In genomic region chr19:56477429-56478338, GRCh38 we compare ENCODE assay signal across 8 cellular contexts. TPM values are rescaled to one million over a fixed set of nuclear protein-coding genes. Genes with fewer than 3 reads are reported as not detected.
DNase-seq lines count a peak whose midpoint lies in the region; ATAC-seq and TF ChIP-seq lines count a peak whose summit lies in the region.

No MANE protein-coding gene starts in this region.

- no peaks in the 10 kb centered on the region for H3K4me1 Mint-ChIP-seq in Calu3 (ENCODE audit: low read depth, unreplicated experiment)

- intact Hi-C loops in right lobe of liver (cut with DNase I) = no loop called here
- intact Hi-C loops in Calu3 (cut with micrococcal nuclease; ENCODE audit: unreplicated experiment) = no loop called here

- no peaks in the 10 kb centered on the region for H3K27me3 Mint-ChIP-seq in Calu3 (ENCODE audit: unreplicated experiment)

- no peak overlapping the region for H3K4me3 Mint-ChIP-seq in Calu3 (ENCODE audit: low read depth, unreplicated experiment)

- peaks cover 0 to under 1% (median 0%) of the 10 kb centered on the region in 4 donors for H3K36me3 ChIP-seq in right lobe of liver

- H3K36me3 Mint-ChIP-seq in Calu3 (ENCODE audit: insufficient read depth, unreplicated experiment) = no peaks in the 10 kb centered on the region

- H3K9me3 Mint-ChIP-seq in Calu3 (ENCODE audit: low read depth, unreplicated experiment) = peaks cover 35% of the 10 kb centered on the region

- TF ChIP-seq POLR2A in right lobe of liver (IDR thresholded peaks at IDR 0.05) = no peak

- TF ChIP-seq CTCF in LNCaP clone FGC (IDR thresholded peaks at IDR 0.05; ENCODE audit: control insufficient read depth, extremely low read depth, insufficient read depth) (no peak), right lobe of liver (IDR thresholded peaks at IDR 0.05) (no peak), Calu3 (IDR thresholded peaks at IDR 0.05; ENCODE audit: unreplicated experiment) (no peak)

- peak; percentile 97 for DNase-seq in AG08396 (ENCODE audit: low spot score)
- DNase-seq in LNCaP clone FGC (ENCODE audit: low read depth) = peak; percentile 90
- peak; percentile 2 to 36 for DNase-seq in activated CD4-positive, alpha-beta T cell treated with anti-CD3 and anti-CD28 coated beads, Interleukin-2, amount 50 U/mL, for 24 hours (ENCODE audit: low read depth in 1 of 2, low spot score in 1 of 2)
- peak; percentile 86 for DNase-seq in ecto neural progenitor cell (ENCODE audit: low spot score)
- peak; percentile 81 to 93 (median 87) for DNase-seq in right lobe of liver
- DNase-seq in stimulated activated CD4-positive, alpha-beta T cell treated with anti-CD3 and anti-CD28 coated beads, Interleukin-4, amount 100 ng/mL, for 4 hours = peak; percentile 53 to 70
- DNase-seq in Calu3 = no peak

- peaks cover 0 to 18% (median under 1%) of the 10 kb centered on the region in 4 donors for H3K9me3 ChIP-seq in right lobe of liver

- H3K4me3 ChIP-seq in LNCaP clone FGC (ENCODE audit: low read depth, low read length) (peak overlapping the region; percentile 97), right lobe of liver (peak overlapping the region; percentile 32 to 69 (median 47))

- CTCF ChIA-PET in Calu3 (lab: Charles Lee) = no interaction called here

- no peaks in the 10 kb centered on the region for H3K4me1 ChIP-seq in right lobe of liver

- H3K27me3 ChIP-seq in right lobe of liver = no peaks in the 10 kb centered on the region

- WGBS in right lobe of liver (ENCODE audit: insufficient coverage, low coverage, low lambda C conversion rate, missing lambda C conversion rate) = 1% methylated on average over 27 of the region's 80 CpGs

- BruUV-seq in Calu3 (replicated peaks; lab: Mats Ljungman, UMichigan) = no TSS peak

- peak overlapping the region; percentile 9 to 16 (median 13) for H3K27ac ChIP-seq in right lobe of liver

- peak; percentile 89 to 97 (median 95) for ATAC-seq in right lobe of liver
- no peak for ATAC-seq in GM19467 (IDR thresholded peaks at IDR 0.05; ENCODE audit: unreplicated experiment)

- no peak overlapping the region for H3K27ac Mint-ChIP-seq in Calu3 (ENCODE audit: unreplicated experiment)

RNA-seq across cellular contexts. Expression of gene ZNF667, which starts 0.5 kb away (rescaled TPM):
- total RNA-seq in right lobe of liver (1 to 10 TPM in 1 of 6 experiments, under 1 TPM in 5; 0.56 to 2.0 (median 0.69) TPM), Calu3 (2022) (not detected in 2 replicates)

RNA-seq across cellular contexts. Expression of gene ZNF471, which starts 30.0 kb away (rescaled TPM):
- 1 to 10 TPM; 1.1 to 3.6 (median 2.2) TPM for total RNA-seq in right lobe of liver
- 0.07 TPM in 1 of 2 replicates, not detected in the other for total RNA-seq in Calu3 (2022)
